ENCODE assay signal across 9 cellular contexts in genomic region chr22:46131151-46131587, GRCh38. TPM values are rescaled to one million over a fixed set of nuclear protein-coding genes. Genes with fewer than 3 reads are reported as not detected.
DNase-seq lines count a peak whose midpoint lies in the region; ATAC-seq and TF ChIP-seq lines count a peak whose summit lies in the region.
"Had no signal": no experiment of that assay in that cellular context is flagged by ENCODE, and none has a peak within 500 bp of the region (broad histone marks: within the 10 kb centered on the region; RNA-seq: fewer than 3 reads in every experiment).

No MANE protein-coding gene starts in this region.

- no peak overlapping the region for H3K4me3 Mint-ChIP-seq in activated CD4-positive, alpha-beta T cell treated with anti-CD3 and anti-CD28 coated beads, Interleukin-2, amount 10 ng/mL, durations not matched to agents 24 days and 14 days

- no peak overlapping the region for H3K9ac ChIP-seq in smooth muscle cell (ENCODE audit: low read depth)

- H3K4me1 ChIP-seq in OCI-LY7 (ENCODE audit: insufficient read depth, low read length, poor library complexity, severe bottlenecking) (peaks cover 18% of the 10 kb centered on the region), smooth muscle cell (ENCODE audit: low read depth) (no peaks in the 10 kb centered on the region)

- no peaks in the 10 kb centered on the region for H3K27me3 Mint-ChIP-seq in activated CD4-positive, alpha-beta T cell treated with anti-CD3 and anti-CD28 coated beads, Interleukin-2, amount 10 ng/mL, durations not matched to agents 24 days and 14 days

- H3K27me3 ChIP-seq in smooth muscle cell (ENCODE audit: low read depth) = no peaks in the 10 kb centered on the region

- intact Hi-C loops in OCI-LY7 (cut with micrococcal nuclease; ENCODE audit: unreplicated experiment) = no loop called here
- intact Hi-C loops in activated CD4-positive, alpha-beta T cell treated with anti-CD3 and anti-CD28 coated beads, Interleukin-2, amount 10 ng/mL, durations not matched to agents 24 days and 14 days (cut with micrococcal nuclease) = no loop called here

- H4K20me1 ChIP-seq in OCI-LY7 (ENCODE audit: insufficient read depth, low read length) = no peaks in the 10 kb centered on the region
- no peaks in the 10 kb centered on the region for H4K20me1 ChIP-seq in smooth muscle cell (ENCODE audit: low read depth)

- H3K27ac ChIP-seq in OCI-LY7 (ENCODE audit: low read depth, low read length, poor library complexity, severe bottlenecking) (no peak overlapping the region), smooth muscle cell (ENCODE audit: low read depth) (no peak overlapping the region)

- H3K4me1 Mint-ChIP-seq in activated CD4-positive, alpha-beta T cell treated with anti-CD3 and anti-CD28 coated beads, Interleukin-2, amount 10 ng/mL, durations not matched to agents 24 days and 14 days = no peaks in the 10 kb centered on the region

- H3K9me3 Mint-ChIP-seq in activated CD4-positive, alpha-beta T cell treated with anti-CD3 and anti-CD28 coated beads, Interleukin-2, amount 10 ng/mL, durations not matched to agents 24 days and 14 days = no peaks in the 10 kb centered on the region

- H2AFZ ChIP-seq in OCI-LY7 (ENCODE audit: low read length) = no peak overlapping the region
- H2AFZ ChIP-seq in smooth muscle cell (ENCODE audit: low read depth) = no peak overlapping the region

- 44% methylated on average over 12 of the region's 13 CpGs for WGBS in smooth muscle cell (ENCODE audit: low lambda C conversion rate)

- TF ChIP-seq CTCF in OCI-LY7 (conservative IDR thresholded peaks at IDR 0.05; ENCODE audit: low read length) (peak; percentile 73), fibroblast of mammary gland (conservative IDR thresholded peaks at IDR 0.05; ENCODE audit: control insufficient read depth, insufficient read depth, low read depth, low read length) (peak; percentile 36), smooth muscle cell (IDR thresholded peaks at IDR 0.05; ENCODE audit: borderline replicate concordance, insufficient read depth, poor library complexity, severe bottlenecking) (peak; percentile 30)

- no peak for ATAC-seq in GM21529 (IDR thresholded peaks at IDR 0.05; ENCODE audit: unreplicated experiment)

- BruUV-seq in OCI-LY7 (replicated peaks; lab: Mats Ljungman, UMichigan) = no TSS peak

- H3K36me3 Mint-ChIP-seq in activated CD4-positive, alpha-beta T cell treated with anti-CD3 and anti-CD28 coated beads, Interleukin-2, amount 10 ng/mL, durations not matched to agents 24 days and 14 days (ENCODE audit: low read depth) = no peaks in the 10 kb centered on the region

- H3K4me2 ChIP-seq in OCI-LY7 (ENCODE audit: low read length) (no peak overlapping the region), smooth muscle cell (no peak overlapping the region)

- H3K36me3 ChIP-seq in OCI-LY7 (ENCODE audit: insufficient read depth, low read length) (no peaks in the 10 kb centered on the region), smooth muscle cell (ENCODE audit: low read depth) (no peaks in the 10 kb centered on the region)

- H3K9me3 ChIP-seq in OCI-LY7 (ENCODE audit: low read length) = no peaks in the 10 kb centered on the region
- no peaks in the 10 kb centered on the region for H3K9me3 ChIP-seq in smooth muscle cell (replicated peaks; ENCODE audit: low read depth)

- no peaks in the 10 kb centered on the region for H3K9me2 ChIP-seq in OCI-LY7 (ENCODE audit: insufficient read depth, low read length)

- H3K79me2 ChIP-seq in OCI-LY7 (ENCODE audit: insufficient read depth, low read depth, low read length) = no peaks in the 10 kb centered on the region
- H3K79me2 ChIP-seq in smooth muscle cell (ENCODE audit: low read depth) = no peaks in the 10 kb centered on the region

- H3F3A ChIP-seq in smooth muscle cell (ENCODE audit: low read depth) = no peaks in the 10 kb centered on the region

- DNase-seq in DMS 273 (lab: John Stamatoyannopoulos, UW; ENCODE audit: unreplicated experiment) (peak; percentile 47), DMS 273 treated with DMSO at 0.1 percent for 48 hours (lab: John Stamatoyannopoulos, UW) (no peak), OCI-LY7 (ENCODE audit: low spot score) (no peak), fibroblast of mammary gland (ENCODE audit: low read depth) (no peak), smooth muscle cell (lab: John Stamatoyannopoulos, UW; ENCODE audit: unreplicated experiment) (no peak), T1000 (lab: John Stamatoyannopoulos, UW) (no peak)
- DNase-seq in activated CD4-positive, alpha-beta T cell treated with anti-CD3 and anti-CD28 coated beads, Interleukin-2, amount 10 ng/mL, durations not matched to agents 24 days and 14 days = no peak
- DNase-seq: anterior cingulate cortex had no signal

- no peak overlapping the region for H3K4me3 ChIP-seq in OCI-LY7 (ENCODE audit: low read depth, low read length, poor library complexity, severe bottlenecking)
- H3K4me3 ChIP-seq in fibroblast of mammary gland (ENCODE audit: control insufficient read depth, low read depth, low read length) = no peak overlapping the region
- H3K4me3 ChIP-seq in smooth muscle cell = no peak overlapping the region

- CTCF ChIA-PET in OCI-LY7 (lab: Charles Lee; ENCODE audit: unreplicated experiment) = no interaction called here

- POLR2A ChIA-PET in OCI-LY7 (lab: Charles Lee) = no interaction called here

- no peak overlapping the region for H3K27ac Mint-ChIP-seq in activated CD4-positive, alpha-beta T cell treated with anti-CD3 and anti-CD28 coated beads, Interleukin-2, amount 10 ng/mL, durations not matched to agents 24 days and 14 days

RNA-seq across cellular contexts. Expression of gene PPARA, which starts 19.2 kb away (rescaled TPM):
- 0.90 and 3.3 TPM in 2 replicates for total RNA-seq in OCI-LY7 (2014; rRNA removed; shearing (Covaris generic))
- total RNA-seq in OCI-LY7 (2022) (10.5 and 16.4 TPM in 2 replicates), smooth muscle cell (13.7 and 18.0 TPM in 2 replicates)
- polyA plus RNA-seq in smooth muscle cell = 8.8 and 9.2 TPM in 2 replicates
- total RNA-seq in activated CD4-positive, alpha-beta T cell treated with anti-CD3 and anti-CD28 coated beads, Interleukin-2, amount 10 ng/mL, durations not matched to agents 24 days and 14 days = 13.0 and 14.4 TPM in 2 replicates
